In the genomic region with DNA sequence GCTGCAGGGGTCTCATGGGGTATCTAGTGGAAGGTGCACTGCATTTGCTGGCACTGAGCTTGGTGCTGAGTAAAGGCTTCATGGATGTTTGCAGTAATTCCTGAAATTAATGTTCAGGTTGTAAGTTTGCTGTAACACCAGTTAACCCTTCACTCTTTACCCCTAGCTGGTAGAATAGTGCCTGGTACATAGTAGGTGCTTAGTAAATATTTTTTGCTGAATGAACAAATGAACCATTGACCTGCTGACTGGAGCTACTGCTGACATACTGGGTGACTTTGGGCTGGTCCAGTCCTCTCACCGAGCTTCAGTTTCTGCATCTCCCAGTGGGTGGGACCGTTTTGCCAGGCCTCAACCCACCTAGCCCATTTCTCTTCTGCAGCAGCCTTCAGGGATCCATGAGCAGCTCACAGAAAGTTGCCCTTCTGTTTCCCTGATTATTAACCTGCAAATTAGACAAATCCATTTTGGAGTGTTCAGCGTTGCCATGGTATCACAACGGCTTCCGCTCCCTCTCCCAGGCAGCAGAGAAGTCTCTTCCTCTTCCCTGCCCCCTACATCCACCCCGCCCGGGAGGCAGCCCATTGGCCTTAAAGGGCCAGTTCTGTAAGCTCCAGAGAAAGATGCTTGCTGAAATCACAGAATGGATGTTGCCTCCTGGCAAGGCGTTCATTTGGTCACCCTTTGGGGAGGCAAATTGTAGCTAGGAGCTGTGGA, we compare ENCODE assay signal across 12 cellular contexts. TPM values are rescaled to one million over a fixed set of nuclear protein-coding genes. Genes with fewer than 3 reads are reported as not detected.
DNase-seq lines count a peak whose midpoint lies in the region; ATAC-seq lines count a peak whose summit lies in the region.
"Had no signal": no experiment of that assay in that cellular context is flagged by ENCODE, and none has a peak within 500 bp of the region (broad histone marks: within the 10 kb centered on the region; RNA-seq: fewer than 3 reads in every experiment).

No MANE protein-coding gene starts in this region.

- H3K27ac Mint-ChIP-seq in activated T-helper 1 cell treated with anti-CD3 and anti-CD28 coated beads, Interleukin-12 subunit alpha, Interleukin-12 subunit beta, Interleukin-2, Interleukin-4 antibody, amounts not matched to agents 30 ng/mL and 10 ng/mL and 1 ng/mL, durations not matched to agents 14 hours and 24 hours and 36 hours = no peak overlapping the region
- H3K27ac Mint-ChIP-seq: activated CD4-positive, alpha-beta memory T cell treated with anti-CD3 and anti-CD28 coated beads for 36 hours; stimulated activated effector memory CD8-positive, alpha-beta T cell treated with anti-CD3 and anti-CD28 coated beads, Interleukin-12 subunit alpha, Interleukin-12 subunit beta, amount 100 ng/mL, for 72 hours had no signal

- peaks cover 3% of the 10 kb centered on the region for H3K27me3 Mint-ChIP-seq in activated T-helper 1 cell treated with anti-CD3 and anti-CD28 coated beads, Interleukin-12 subunit alpha, Interleukin-12 subunit beta, Interleukin-2, Interleukin-4 antibody, amounts not matched to agents 30 ng/mL and 10 ng/mL and 1 ng/mL, durations not matched to agents 14 hours and 24 hours and 36 hours (ENCODE audit: insufficient read depth)

- no peaks in the 10 kb centered on the region for H3K9me3 Mint-ChIP-seq in activated T-helper 1 cell treated with anti-CD3 and anti-CD28 coated beads, Interleukin-12 subunit alpha, Interleukin-12 subunit beta, Interleukin-2, Interleukin-4 antibody, amounts not matched to agents 30 ng/mL and 10 ng/mL and 1 ng/mL, durations not matched to agents 14 hours and 24 hours and 36 hours
- H3K9me3 Mint-ChIP-seq: stimulated activated effector memory CD8-positive, alpha-beta T cell treated with anti-CD3 and anti-CD28 coated beads, Interleukin-12 subunit alpha, Interleukin-12 subunit beta, amount 100 ng/mL, for 72 hours had no signal

- peak; percentile 63 for ATAC-seq in GM21529 (IDR thresholded peaks at IDR 0.05; ENCODE audit: unreplicated experiment)
- ATAC-seq in GM18861 (IDR thresholded peaks at IDR 0.05; ENCODE audit: unreplicated experiment) = no peak
- ATAC-seq: stimulated activated effector memory CD8-positive, alpha-beta T cell treated with anti-CD3 and anti-CD28 coated beads, Interleukin-12 subunit alpha, Interleukin-12 subunit beta, amount 100 ng/mL, for 72 hours had no signal

- H3K4me3 Mint-ChIP-seq in activated T-helper 1 cell treated with anti-CD3 and anti-CD28 coated beads, Interleukin-12 subunit alpha, Interleukin-12 subunit beta, Interleukin-2, Interleukin-4 antibody, amounts not matched to agents 30 ng/mL and 10 ng/mL and 1 ng/mL, durations not matched to agents 14 hours and 24 hours and 36 hours = no peak overlapping the region
- H3K4me3 Mint-ChIP-seq: activated CD4-positive, alpha-beta memory T cell treated with anti-CD3 and anti-CD28 coated beads for 36 hours; CD8-positive, alpha-beta memory T cell; stimulated activated effector memory CD8-positive, alpha-beta T cell treated with anti-CD3 and anti-CD28 coated beads, Interleukin-12 subunit alpha, Interleukin-12 subunit beta, amount 100 ng/mL, for 72 hours had no signal

- intact Hi-C loops in activated T-helper 1 cell treated with anti-CD3 and anti-CD28 coated beads, Interleukin-12 subunit alpha, Interleukin-12 subunit beta, Interleukin-2, Interleukin-4 antibody, amounts not matched to agents 30 ng/mL and 10 ng/mL and 1 ng/mL, durations not matched to agents 14 hours and 24 hours and 36 hours (cut with micrococcal nuclease) = no loop called here

- no peaks in the 10 kb centered on the region for H3K36me3 Mint-ChIP-seq in activated T-helper 1 cell treated with anti-CD3 and anti-CD28 coated beads, Interleukin-12 subunit alpha, Interleukin-12 subunit beta, Interleukin-2, Interleukin-4 antibody, amounts not matched to agents 30 ng/mL and 10 ng/mL and 1 ng/mL, durations not matched to agents 14 hours and 24 hours and 36 hours (ENCODE audit: low read depth)
- H3K36me3 Mint-ChIP-seq: activated CD4-positive, alpha-beta memory T cell treated with anti-CD3 and anti-CD28 coated beads for 36 hours; CD8-positive, alpha-beta memory T cell; stimulated activated effector memory CD8-positive, alpha-beta T cell treated with anti-CD3 and anti-CD28 coated beads, Interleukin-12 subunit alpha, Interleukin-12 subunit beta, amount 100 ng/mL, for 72 hours had no signal

- DNase-seq in Ammon's horn (ENCODE audit: low spot score) (peak; percentile 72), SIG-M5 treated with dmso at 0.1 percent for 504 hours (lab: John Stamatoyannopoulos, UW; ENCODE audit: unreplicated experiment) (peak; percentile 38), hepatic stellate cell (ENCODE audit: low spot score) (peak; percentile 22), HUDEP-2 (lab: John Stamatoyannopoulos, UW; ENCODE audit: unreplicated experiment in 76 of 76) (no peak)
- DNase-seq in activated T-helper 1 cell treated with anti-CD3 and anti-CD28 coated beads, Interleukin-12 subunit alpha, Interleukin-12 subunit beta, Interleukin-2, Interleukin-4 antibody, amounts not matched to agents 30 ng/mL and 10 ng/mL and 1 ng/mL, durations not matched to agents 14 hours and 24 hours and 36 hours (ENCODE audit: low spot score) = no peak
- DNase-seq in activated CD4-positive, alpha-beta T cell treated with anti-CD3 and anti-CD28 coated beads for 1 hour = no peak
- DNase-seq: activated CD4-positive, alpha-beta memory T cell treated with anti-CD3 and anti-CD28 coated beads for 36 hours; CD8-positive, alpha-beta memory T cell; NK-92 treated with Interleukin-12 subunit alpha and Interleukin-12 subunit beta, amount 100 ng/mL, for 24 hours had no signal

- no peaks in the 10 kb centered on the region for H3K4me1 Mint-ChIP-seq in activated T-helper 1 cell treated with anti-CD3 and anti-CD28 coated beads, Interleukin-12 subunit alpha, Interleukin-12 subunit beta, Interleukin-2, Interleukin-4 antibody, amounts not matched to agents 30 ng/mL and 10 ng/mL and 1 ng/mL, durations not matched to agents 14 hours and 24 hours and 36 hours (ENCODE audit: low read depth)
- H3K4me1 Mint-ChIP-seq: CD8-positive, alpha-beta memory T cell; stimulated activated effector memory CD8-positive, alpha-beta T cell treated with anti-CD3 and anti-CD28 coated beads, Interleukin-12 subunit alpha, Interleukin-12 subunit beta, amount 100 ng/mL, for 72 hours had no signal

RNA-seq across cellular contexts. Expression of gene BOD1, which starts 47.5 kb away (rescaled TPM):
- total RNA-seq in activated T-helper 1 cell treated with anti-CD3 and anti-CD28 coated beads, Interleukin-12 subunit alpha, Interleukin-12 subunit beta, Interleukin-2, Interleukin-4 antibody, amounts not matched to agents 30 ng/mL and 10 ng/mL and 1 ng/mL, durations not matched to agents 14 hours and 24 hours and 36 hours = 27.3 and 29.9 TPM in 2 replicates

Comparison
In these comparisons a context has a peak if more than half of its experiments do, and no peak if none do; other contexts are left out.
1. DNase-seq: peak in Ammon's horn (single experiment), SIG-M5 treated with dmso at 0.1 percent for 504 hours (single experiment) and hepatic stellate cell (single experiment); none in HUDEP-2 (0 of 76), activated T-helper 1 cell treated with anti-CD3 and anti-CD28 coated beads, Interleukin-12 subunit alpha, Interleukin-12 subunit beta, Interleukin-2, Interleukin-4 antibody, amounts not matched to agents 30 ng/mL and 10 ng/mL and 1 ng/mL, durations not matched to agents 14 hours and 24 hours and 36 hours (single experiment) and activated CD4-positive, alpha-beta T cell treated with anti-CD3 and anti-CD28 coated beads for 1 hour (single experiment).